19 cellular contexts compared by ENCODE assay signal in the genomic region with DNA sequence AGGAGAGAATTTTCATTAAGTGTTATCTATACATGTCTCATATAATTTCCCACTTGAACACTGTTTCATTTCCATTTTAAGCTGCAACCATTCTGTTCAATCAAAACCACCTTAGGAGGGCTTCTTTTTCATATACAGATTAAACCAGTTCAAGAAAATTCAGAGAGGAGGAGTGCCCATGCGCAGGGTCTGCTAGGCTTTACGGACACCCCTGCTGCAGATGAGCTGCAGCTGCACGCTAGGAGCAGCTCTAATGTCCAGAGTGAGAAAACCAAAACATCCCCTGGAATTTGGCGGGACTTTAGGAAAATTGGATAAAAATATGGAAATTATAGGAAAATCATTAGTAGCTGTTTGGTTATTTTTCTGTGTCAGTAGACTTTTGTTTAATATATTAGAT.
A peak's percentile ranks its signal among the peaks of the same experiment; 100 is the strongest.
DNase-seq lines count a peak whose midpoint lies in the region; ATAC-seq and TF ChIP-seq lines count a peak whose summit lies in the region.
"Had no signal": no experiment of that assay in that cellular context is flagged by ENCODE, and none has a peak within 500 bp of the region (broad histone marks: within the 10 kb centered on the region; RNA-seq: fewer than 3 reads in every experiment).

No MANE protein-coding gene starts in this region.

- no peaks in the 10 kb centered on the region for H3K9me3 Mint-ChIP-seq in nephron
- H3K9me3 Mint-ChIP-seq in type B pancreatic cell, result no peaks in the 10 kb centered on the region
- no peaks in the 10 kb centered on the region for H3K9me3 Mint-ChIP-seq in endothelial cell (ENCODE audit: unreplicated experiment)

- no peak for DNase-seq in left ventricle myocardium inferior
- no peak for DNase-seq in Right ventricle myocardium inferior (ENCODE audit: missing footprints)
- DNase-seq in esophagus muscularis mucosa (ENCODE audit: extremely low spot score), result no peak
- no peak for DNase-seq in type B pancreatic cell (ENCODE audit: extremely low spot score, unreplicated experiment)
- no peak for DNase-seq in cerebellum (ENCODE audit: low spot score)
- DNase-seq in endothelial cell (ENCODE audit: low spot score), result no peak
- DNase-seq: BE2C, DMS53, GDM1, HCEC 1CT, KG1, NCI-H1092 treated with DMSO at 0.1 percent for 48 hours, NCI-H1436 treated with DMSO at 0.1 percent for 48 hours, NCI-H2029, NCI-H226, NCI-H524, Peyer's patch had no signal

- H3K4me3 ChIP-seq in left ventricle myocardium inferior, result no peak overlapping the region
- H3K4me3 ChIP-seq in esophagus muscularis mucosa, result peak overlapping the region; percentile 11 to 24 (median 18)
- H3K4me3 ChIP-seq: Peyer's patch had no signal

- 45% methylated on average over 4 of the region's 4 CpGs for WGBS in esophagus muscularis mucosa

- peaks cover 30% of the 10 kb centered on the region for H3K4me1 ChIP-seq in left ventricle myocardium inferior
- H3K4me1 ChIP-seq in esophagus muscularis mucosa, result peaks cover 10 to 31% (median 26%) of the 10 kb centered on the region in 4 donors
- H3K4me1 ChIP-seq: BE2C had no signal

- H3K27ac Mint-ChIP-seq in nephron (peak overlapping the region; percentile 40 to 81 (median 65)), type B pancreatic cell (no peak overlapping the region), endothelial cell (ENCODE audit: unreplicated experiment) (no peak overlapping the region)

- no peaks in the 10 kb centered on the region for H3K27me3 ChIP-seq in left ventricle myocardium inferior (ENCODE audit: low read depth)
- no peaks in the 10 kb centered on the region for H3K27me3 ChIP-seq in esophagus muscularis mucosa
- H3K27me3 ChIP-seq: BE2C, Peyer's patch had no signal

- ATAC-seq in Right ventricle myocardium inferior (no peak), GM21723 (IDR thresholded peaks at IDR 0.05; ENCODE audit: unreplicated experiment) (no peak)

- H3K36me3 ChIP-seq in left ventricle myocardium inferior (no peaks in the 10 kb centered on the region), esophagus muscularis mucosa (no peaks in the 10 kb centered on the region)
- H3K36me3 ChIP-seq: BE2C, Peyer's patch had no signal

- H3K4me1 Mint-ChIP-seq in nephron (peaks cover 38% of the 10 kb centered on the region), type B pancreatic cell (ENCODE audit: unreplicated experiment) (peaks cover 32% of the 10 kb centered on the region), endothelial cell (ENCODE audit: unreplicated experiment) (peaks cover 16% of the 10 kb centered on the region)

- H3K27ac ChIP-seq in left ventricle myocardium inferior (replicated peaks), result peak overlapping the region; percentile 53
- H3K27ac ChIP-seq in esophagus muscularis mucosa (replicated peaks in 1 of 4), result peak overlapping the region in 2 of 4 donors; percentile 4 to 5
- H3K27ac ChIP-seq: Peyer's patch had no signal

- intact Hi-C loops in left ventricle myocardium inferior (cut with micrococcal nuclease) (no loop called here), Right ventricle myocardium inferior (cut with DNase I) (no loop called here), esophagus muscularis mucosa (cut with DNase I) (no loop called here)

- H3K9me3 ChIP-seq in left ventricle myocardium inferior (replicated peaks), result no peaks in the 10 kb centered on the region
- H3K9me3 ChIP-seq in esophagus muscularis mucosa, result no peaks in the 10 kb centered on the region
- H3K9me3 ChIP-seq: BE2C, Peyer's patch had no signal

- TF ChIP-seq CTCF in left ventricle myocardium inferior (IDR thresholded peaks at IDR 0.05; ENCODE audit: borderline replicate concordance) (no peak), esophagus muscularis mucosa (IDR thresholded peaks at IDR 0.05) (no peak), nephron (IDR thresholded peaks at IDR 0.05; ENCODE audit: unreplicated experiment in 3 of 3) (no peak), type B pancreatic cell (conservative IDR thresholded peaks at IDR 0.05) (peak; percentile 42), endothelial cell (IDR thresholded peaks at IDR 0.05; ENCODE audit: unreplicated experiment) (no peak)

- H3K27me3 Mint-ChIP-seq in nephron (ENCODE audit: low read depth) (no peaks in the 10 kb centered on the region), type B pancreatic cell (no peaks in the 10 kb centered on the region), endothelial cell (ENCODE audit: unreplicated experiment) (no peaks in the 10 kb centered on the region)

- H3K4me3 Mint-ChIP-seq in nephron (peak overlapping the region in 2 of 3 experiments; percentile 44 to 60), type B pancreatic cell (peak overlapping the region; percentile 10), endothelial cell (ENCODE audit: unreplicated experiment) (no peak overlapping the region)

- TF ChIP-seq POLR2A in esophagus muscularis mucosa (IDR thresholded peaks at IDR 0.05; ENCODE audit: low read depth), result no peak

- TF ChIP-seq EP300 in esophagus muscularis mucosa (IDR thresholded peaks at IDR 0.05), result no peak

- no peaks in the 10 kb centered on the region for H3K36me3 Mint-ChIP-seq in nephron (ENCODE audit: low read depth)
- no peaks in the 10 kb centered on the region for H3K36me3 Mint-ChIP-seq in type B pancreatic cell
- no peaks in the 10 kb centered on the region for H3K36me3 Mint-ChIP-seq in endothelial cell (ENCODE audit: low read depth, unreplicated experiment)

Comparison
In these comparisons a context has a peak if more than half of its experiments do, and no peak if none do; other contexts are left out.
1. H3K27ac Mint-ChIP-seq: peak in nephron (3 of 3); none in type B pancreatic cell (single experiment) and endothelial cell (single experiment).